8 cellular contexts compared by ENCODE assay signal in genomic region chr15:99058421-99058870, GRCh38. TPM values are rescaled to one million over a fixed set of nuclear protein-coding genes. Genes with fewer than 3 reads are reported as not detected.
DNase-seq lines count a peak whose midpoint lies in the region; ATAC-seq, FAIRE-seq and TF ChIP-seq lines count a peak whose summit lies in the region.

No MANE protein-coding gene starts in this region.

- no peak for DNase-seq in activated CD4-positive, alpha-beta T cell treated with anti-CD3 and anti-CD28 coated beads for 36 hours
- no peak for DNase-seq in activated CD4-positive, alpha-beta T cell treated with anti-CD3 and anti-CD28 coated beads, Interleukin-2, amount 50 U/mL, for 48 hours
- no peak for DNase-seq in GM12878 (ENCODE audit: low read depth, low spot score)
- peak in 1 of 2 donors; percentile 6 for DNase-seq in left colon
- no peak for DNase-seq in thoracic aorta (ENCODE audit: low spot score)
- no peak for DNase-seq in cerebellar cortex (ENCODE audit: low spot score)
- DNase-seq in NCI-H345 treated with DMSO at 0.1 percent for 48 hours (lab: John Stamatoyannopoulos, UW; ENCODE audit: unreplicated experiment), result no peak

- H3K9me3 ChIP-seq in GM12878 (replicated peaks; ENCODE audit: control insufficient read depth, insufficient read depth, low read length), result no peaks in the 10 kb centered on the region
- no peaks in the 10 kb centered on the region for H3K9me3 ChIP-seq in thoracic aorta

- TF ChIP-seq CTCF in GM12878 (IDR thresholded peaks at IDR 0.05 in 2 of 3, conservative IDR thresholded peaks at IDR 0.05 in 1 of 3; ENCODE audit: control insufficient read depth in 2 of 3, extremely low read depth in 1 of 3, insufficient read depth in 1 of 3, low read depth in 3 of 3, low read length in 3 of 3) (no peak), thoracic aorta (IDR thresholded peaks at IDR 0.05) (no peak)

- peak overlapping the region; percentile 25 for H3K9ac ChIP-seq in GM12878 (ENCODE audit: control insufficient read depth, insufficient read depth, low read length)

- H3K4me2 ChIP-seq in GM12878 (ENCODE audit: control insufficient read depth, insufficient read depth), result peak overlapping the region; percentile 68

- FAIRE-seq in GM12878 (lab: Jason Lieb, UNC), result no peak

- no peak overlapping the region for H3K27ac Mint-ChIP-seq in activated CD4-positive, alpha-beta T cell treated with anti-CD3 and anti-CD28 coated beads for 36 hours

- H3K27ac ChIP-seq in GM12878 (ENCODE audit: control insufficient read depth, insufficient read depth) (peak overlapping the region; percentile 60; the same call in 1 of the 2 replicates), thoracic aorta (peak overlapping the region; percentile 42 to 69)

- no TSS peak for BruUV-seq in GM12878 (replicated peaks; lab: Mats Ljungman, UMichigan)

- H3K36me3 Mint-ChIP-seq in activated CD4-positive, alpha-beta T cell treated with anti-CD3 and anti-CD28 coated beads for 36 hours (ENCODE audit: low read depth), result no peaks in the 10 kb centered on the region

- H3K4me3 ChIP-seq in GM12878 (no peak overlapping the region), thoracic aorta (peak overlapping the region; percentile 73)

- peaks cover 28% of the 10 kb centered on the region for H3K27me3 Mint-ChIP-seq in activated CD4-positive, alpha-beta T cell treated with anti-CD3 and anti-CD28 coated beads for 36 hours

- WGBS in GM12878 (ENCODE audit: insufficient coverage, insufficient replicate concordance, low lambda C conversion rate, missing lambda C conversion rate), result 55% methylated on average over 24 of the region's 27 CpGs

- H3K4me1 ChIP-seq in GM12878 (ENCODE audit: control insufficient read depth, insufficient read depth, low read length) (peaks cover 16% of the 10 kb centered on the region), thoracic aorta (ENCODE audit: control insufficient read depth in 1 of 2, low read depth in 2 of 2) (peaks cover 0 to 20% of the 10 kb centered on the region in 2 donors)

- no peak for TF ChIP-seq RAD21 in GM12878 (IDR thresholded peaks at IDR 0.05; ENCODE audit: insufficient read depth, low read depth, low read length)

- TF ChIP-seq POLR2A in GM12878 (IDR thresholded peaks at IDR 0.05; ENCODE audit: low read depth, low read length), result no peak

- H2AFZ ChIP-seq in GM12878 (ENCODE audit: control insufficient read depth, low read depth, low read length), result peak overlapping the region; percentile 41

- TF ChIP-seq EP300 in GM12878 (IDR thresholded peaks at IDR 0.05; ENCODE audit: borderline replicate concordance in 1 of 2, control insufficient read depth in 1 of 2, low read depth in 2 of 2, low read length in 2 of 2), result no peak

- H3K27me3 ChIP-seq in GM12878 (replicated peaks in 1 of 2; ENCODE audit: control insufficient read depth in 2 of 2, insufficient read depth in 2 of 2, low read length in 1 of 2), result no peaks in the 10 kb centered on the region
- no peaks in the 10 kb centered on the region for H3K27me3 ChIP-seq in thoracic aorta (replicated peaks; ENCODE audit: insufficient read depth)

- in situ Hi-C loops in GM12878 (cut with MboI), result no loop called here

- SMC1A ChIA-PET in GM12878 (lab: Charles Lee; ENCODE audit: uncharacterized antibody, unreplicated experiment), result interaction anchor here (0.6 to 7.6 kb wide), 19 partner anchors 9 to 456 kb away, joined by 3 to 86 read pairs (median 5); no protein-coding TSS in a partner anchor

- peaks cover 6% of the 10 kb centered on the region for H3K4me1 Mint-ChIP-seq in activated CD4-positive, alpha-beta T cell treated with anti-CD3 and anti-CD28 coated beads for 36 hours

- RAD21 ChIA-PET in GM12878 (lab: Charles Lee; ENCODE audit: unreplicated experiment), result interaction anchor here (0.8 to 4.7 kb wide), 15 partner anchors 9 to 278 kb away, joined by 3 to 45 read pairs (median 5); no protein-coding TSS in a partner anchor

- H3K36me3 ChIP-seq in GM12878 (ENCODE audit: control insufficient read depth in 2 of 2, insufficient read depth in 2 of 2, low read length in 1 of 2) (no peaks in the 10 kb centered on the region), thoracic aorta (no peaks in the 10 kb centered on the region)

- intact Hi-C loops in activated CD4-positive, alpha-beta T cell treated with anti-CD3 and anti-CD28 coated beads for 36 hours (cut with DNase I, micrococcal nuclease), result loop anchor here (2.0 to 10.0 kb wide), 5 partner anchors 104 to 616 kb away; partner anchors contain the start of gene IGF1R (in 1 of the 2)
- intact Hi-C loops in GM12878 (cut with micrococcal nuclease; ENCODE audit: unreplicated experiment), result loop anchor here (2.0 to 5.0 kb wide), 3 partner anchors 42 to 281 kb away; no protein-coding TSS in a partner anchor
- intact Hi-C loops in left colon (cut with DNase I, micrococcal nuclease), result no loop called here

- H4K20me1 ChIP-seq in GM12878 (ENCODE audit: control insufficient read depth, insufficient read depth), result no peaks in the 10 kb centered on the region

- peak overlapping the region; percentile 40 for H3K4me3 Mint-ChIP-seq in activated CD4-positive, alpha-beta T cell treated with anti-CD3 and anti-CD28 coated beads for 36 hours

- no peaks in the 10 kb centered on the region for H3K79me2 ChIP-seq in GM12878 (ENCODE audit: control insufficient read depth, insufficient read depth, low read length)

- no peaks in the 10 kb centered on the region for H3K9me3 Mint-ChIP-seq in activated CD4-positive, alpha-beta T cell treated with anti-CD3 and anti-CD28 coated beads for 36 hours (ENCODE audit: low read depth)

- no peak for ATAC-seq in activated CD4-positive, alpha-beta T cell treated with anti-CD3 and anti-CD28 coated beads for 36 hours
- peak; percentile 5; the same call in 2 of the 3 replicates for ATAC-seq in GM12878
- ATAC-seq in left colon, result peak; percentile 28
- ATAC-seq in thoracic aorta (ENCODE audit: insufficient number of reproducible peaks, low FRiP score, low read depth), result no peak
- no peak for ATAC-seq in HG03139 (IDR thresholded peaks at IDR 0.05; ENCODE audit: unreplicated experiment)

- CTCF ChIA-PET in activated CD4-positive, alpha-beta T cell treated with anti-CD3 and anti-CD28 coated beads for 36 hours (lab: Charles Lee), result interaction anchor here (0.6 to 5.2 kb wide), 15 partner anchors 8 to 539 kb away, joined by 3 to 39 read pairs (median 4); no protein-coding TSS in a partner anchor
- CTCF ChIA-PET in GM12878 (lab: Yijun Ruan, JAX), result interaction anchor here (0.8 to 5.2 kb wide), 17 partner anchors 9 to 539 kb away, joined by 3 to 52 read pairs (median 5); no protein-coding TSS in a partner anchor

- POLR2A ChIA-PET in activated CD4-positive, alpha-beta T cell treated with anti-CD3 and anti-CD28 coated beads for 36 hours (lab: Charles Lee), result no interaction called here
- POLR2A ChIA-PET in GM12878 (lab: Charles Lee), result interaction anchor here (0.7 to 1.7 kb wide), 2 partner anchors 105 to 127 kb away, joined by 5 to 8 read pairs; no protein-coding TSS in a partner anchor

TF ChIP-seq in GM12878, 131 proteins besides CTCF, POLR2A, EP300 and RAD21 (continues in another document):
- TF ChIP-seq HDGF (IDR thresholded peaks at IDR 0.05), result peak; percentile 37; the same call in 1 of the 2 replicates

RNA-seq across cellular contexts. Expression of gene SYNM, which starts 46.4 kb away (rescaled TPM):
- under 1 TPM; 0.09 to 0.14 TPM for total RNA-seq in activated CD4-positive, alpha-beta T cell treated with anti-CD3 and anti-CD28 coated beads for 36 hours
- total RNA-seq in GM12878 (2013; cell fraction: nucleolus; rRNA removed), result 1.1 and 1.5 TPM in 2 replicates
- total RNA-seq in GM12878 (2014; rRNA removed) (0.90 and 0.93 TPM in 2 replicates), GM12878 (2014; rRNA removed; fragmentation: Illumina TruSeq; extraction: Trizol) (0.83 and 0.89 TPM in 2 replicates), GM12878 (2021) (1.1 and 1.4 TPM in 2 replicates), left colon (10 to 100 TPM in 1 of 2 donors, 1 to 10 TPM in 1; 5.2 to 96.5 TPM), thoracic aorta (100 to 1,000 TPM in 1 of 2 donors, 10 to 100 TPM in 1; 60.9 to 102 TPM)
- polyA plus RNA-seq in GM12878 (2011; ENCODE audit: low read depth), result 0.71 TPM
- polyA plus RNA-seq in GM12878 (2011; rRNA removed) (0.05 and 0.06 TPM in 2 replicates), GM12878 (2014; fragmentation: Illumina TruSeq; extraction: Trizol) (0.71 and 1.0 TPM in 2 replicates), GM12878 (2014; fragmentation: Nextera tagmentation; extraction: Ambion mirVana) (under 1 TPM; 0.14 to 0.31 TPM), GM12878 (2014; rRNA removed) (0.89 and 0.90 TPM in 2 replicates), GM12878 (2016; fragmentation: Nextera tagmentation; extraction: Ambion mirVana) (under 1 TPM in 1 of 2 experiments, not detected in 1; 0.23 TPM)
- 0.03 and 0.04 TPM in 2 replicates for polyA plus RNA-seq in GM12878 (2011; cell fraction: cytosol; rRNA removed)
- 0.12 and 0.15 TPM in 2 replicates for polyA plus RNA-seq in GM12878 (2011; cell fraction: nucleus; rRNA removed)
- polyA plus RNA-seq in GM12878 (2012), result 1.0 and 1.2 TPM in 2 replicates
- 0.07 and 0.10 TPM in 2 replicates for polyA minus RNA-seq in GM12878 (2011; rRNA and poly(A)+ RNA removed)
- polyA minus RNA-seq in GM12878 (2011; cell fraction: cytosol; rRNA and poly(A)+ RNA removed), result 0.21 TPM in 1 of 2 replicates, not detected in the other
- 0.10 and 0.12 TPM in 2 replicates for polyA minus RNA-seq in GM12878 (2011; cell fraction: nucleus; rRNA and poly(A)+ RNA removed)

RNA-seq across cellular contexts. Expression of gene PGPEP1L, which starts 50.9 kb away (rescaled TPM):
- total RNA-seq in activated CD4-positive, alpha-beta T cell treated with anti-CD3 and anti-CD28 coated beads for 36 hours, result not detected
- total RNA-seq in GM12878 (2013; cell fraction: nucleolus; rRNA removed), result not detected in 2 replicates
- total RNA-seq in GM12878 (2014; rRNA removed) (not detected in 2 replicates), GM12878 (2014; rRNA removed; fragmentation: Illumina TruSeq; extraction: Trizol) (not detected in 2 replicates), GM12878 (2021) (not detected in 2 replicates), left colon (not detected), thoracic aorta (1 to 10 TPM in 1 of 2 donors, not detected in 1; 2.5 TPM)
- polyA plus RNA-seq in GM12878 (2011; ENCODE audit: low read depth), result not detected
- polyA plus RNA-seq in GM12878 (2011; rRNA removed) (not detected in 2 replicates), GM12878 (2014; fragmentation: Illumina TruSeq; extraction: Trizol) (not detected in 2 replicates), GM12878 (2014; fragmentation: Nextera tagmentation; extraction: Ambion mirVana) (not detected), GM12878 (2014; rRNA removed) (not detected in 2 replicates), GM12878 (2016; fragmentation: Nextera tagmentation; extraction: Ambion mirVana) (not detected)
- polyA plus RNA-seq in GM12878 (2011; cell fraction: cytosol; rRNA removed), result 0.13 TPM in 1 of 2 replicates, not detected in the other
- 0.15 TPM in 1 of 2 replicates, not detected in the other for polyA plus RNA-seq in GM12878 (2011; cell fraction: nucleus; rRNA removed)
- not detected in 2 replicates for polyA plus RNA-seq in GM12878 (2012)
- polyA minus RNA-seq in GM12878 (2011; rRNA and poly(A)+ RNA removed), result not detected in 2 replicates
- polyA minus RNA-seq in GM12878 (2011; cell fraction: cytosol; rRNA and poly(A)+ RNA removed), result not detected in 2 replicates
- not detected in 2 replicates for polyA minus RNA-seq in GM12878 (2011; cell fraction: nucleus; rRNA and poly(A)+ RNA removed)

Comparison
In these comparisons a context has a peak if more than half of its experiments do, and no peak if none do; other contexts are left out.
1. ATAC-seq: peak in GM12878 (single experiment) and left colon (single experiment); none in activated CD4-positive, alpha-beta T cell treated with anti-CD3 and anti-CD28 coated beads for 36 hours (single experiment), thoracic aorta (single experiment) and HG03139 (single experiment).
2. intact Hi-C loops: an anchor here in activated CD4-positive, alpha-beta T cell treated with anti-CD3 and anti-CD28 coated beads for 36 hours (2.0 to 10.0 kb wide) and GM12878 (2.0 to 5.0 kb wide); none called in left colon.